In genomic region chr4:150739591-150739990, GRCh38 we compare ENCODE assay signal across 26 cellular contexts.
"Had no signal": no experiment of that assay in that cellular context is flagged by ENCODE, and none has a peak within 500 bp of the region (broad histone marks: within the 10 kb centered on the region; RNA-seq: fewer than 3 reads in every experiment).

No MANE protein-coding gene starts in this region.

- DNase-seq: activated CD4-positive, alpha-beta memory T cell treated with anti-CD3 and anti-CD28 coated beads, Interleukin-2, amount 10 ng/mL, durations not matched to agents 7 days and 5 days; activated CD4-positive, alpha-beta T cell treated with anti-CD3 and anti-CD28 coated beads for 1 hour; activated CD4-positive, alpha-beta T cell treated with anti-CD3 and anti-CD28 coated beads, Interleukin-2, amount 10 ng/mL, durations not matched to agents 7 days and 5 days; activated naive CD8-positive, alpha-beta T cell treated with anti-CD3 and anti-CD28 coated beads, Interleukin-2, amount 50 U/mL, for 24 hours; activated T-cell treated with anti-CD3 and anti-CD28 coated beads, Interleukin-2, amount 50 U/mL, for 4 hours; amygdala; central memory CD4-positive, alpha-beta T cell; esophagus squamous epithelium; kidney; midbrain; naive thymus-derived CD4-positive, alpha-beta T cell; stimulated activated CD4-positive, alpha-beta T cell treated with anti-CD3 and anti-CD28 coated beads, Interleukin-12 subunit alpha, Interleukin-12 subunit beta, amount 100 ng/mL, for 4 hours; stimulated activated CD4-positive, alpha-beta T cell treated with anti-CD3 and anti-CD28 coated beads, Interleukin-4, amount 100 ng/mL, for 1 hour; stimulated activated naive CD8-positive, alpha-beta T cell treated with anti-CD3 and anti-CD28 coated beads, Interleukin-15, Interleukin-2, amounts not matched to agents 100 U/mL and 50 U/mL, for 24 hours; T-helper 17 cell; T1000 had no signal

- H3K4me3 Mint-ChIP-seq: activated CD4-positive, alpha-beta memory T cell treated with anti-CD3 and anti-CD28 coated beads, Interleukin-2, amount 10 ng/mL, durations not matched to agents 7 days and 5 days; activated CD4-positive, alpha-beta T cell treated with anti-CD3 and anti-CD28 coated beads, Interleukin-2, amount 10 ng/mL, durations not matched to agents 7 days and 5 days; activated naive CD4-positive, alpha-beta T cell treated with anti-CD3 and anti-CD28 coated beads, Interleukin-2, amount 50 U/mL, for 24 hours; activated naive CD8-positive, alpha-beta T cell treated with anti-CD3 and anti-CD28 coated beads, Interleukin-2, amount 50 U/mL, for 24 hours; activated T-cell treated with anti-CD3 and anti-CD28 coated beads, Interleukin-2, amount 50 U/mL, for 4 hours; dendritic cell treated with granulocyte-macrophage colony-stimulating factor and Interleukin-4, amounts not matched to agents 40 ng/mL and 50 ng/mL, for 4 days; naive thymus-derived CD4-positive, alpha-beta T cell; T-helper 17 cell; type B pancreatic cell had no signal

- H3K27me3 Mint-ChIP-seq: activated CD4-positive, alpha-beta memory T cell treated with anti-CD3 and anti-CD28 coated beads, Interleukin-2, amount 10 ng/mL, durations not matched to agents 7 days and 5 days; activated CD4-positive, alpha-beta T cell treated with anti-CD3 and anti-CD28 coated beads, Interleukin-2, amount 10 ng/mL, durations not matched to agents 7 days and 5 days; activated naive CD4-positive, alpha-beta T cell treated with anti-CD3 and anti-CD28 coated beads, Interleukin-2, amount 50 U/mL, for 24 hours; activated naive CD8-positive, alpha-beta T cell treated with anti-CD3 and anti-CD28 coated beads, Interleukin-2, amount 50 U/mL, for 24 hours; dendritic cell treated with granulocyte-macrophage colony-stimulating factor and Interleukin-4, amounts not matched to agents 40 ng/mL and 50 ng/mL, for 4 days; naive thymus-derived CD4-positive, alpha-beta T cell; T-helper 17 cell; type B pancreatic cell had no signal

- H3K36me3 ChIP-seq: thoracic aorta, vagina had no signal

- H3K27ac Mint-ChIP-seq: activated CD4-positive, alpha-beta memory T cell treated with anti-CD3 and anti-CD28 coated beads, Interleukin-2, amount 10 ng/mL, durations not matched to agents 7 days and 5 days; activated CD4-positive, alpha-beta T cell treated with anti-CD3 and anti-CD28 coated beads, Interleukin-2, amount 10 ng/mL, durations not matched to agents 7 days and 5 days; activated naive CD4-positive, alpha-beta T cell treated with anti-CD3 and anti-CD28 coated beads, Interleukin-2, amount 50 U/mL, for 24 hours; activated naive CD8-positive, alpha-beta T cell treated with anti-CD3 and anti-CD28 coated beads, Interleukin-2, amount 50 U/mL, for 24 hours; activated T-helper 2 cell treated with anti-CD3 and anti-CD28 coated beads, Interferon-gamma antibody, Interleukin-2, Interleukin-4, amounts not matched to agents 10 μg/mL and 5 μg/mL and 100 μg/mL, durations not matched to agents 14 hours and 24 hours and 36 hours; dendritic cell treated with granulocyte-macrophage colony-stimulating factor and Interleukin-4, amounts not matched to agents 40 ng/mL and 50 ng/mL, for 4 days; naive thymus-derived CD4-positive, alpha-beta T cell; T-helper 17 cell; type B pancreatic cell had no signal

- H3K9me3 ChIP-seq: breast epithelium, esophagus squamous epithelium, vagina had no signal

- H3K27me3 ChIP-seq: breast epithelium, esophagus squamous epithelium, vagina had no signal

- H3K9me3 Mint-ChIP-seq: type B pancreatic cell had no signal

- ATAC-seq: activated naive CD8-positive, alpha-beta T cell treated with anti-CD3 and anti-CD28 coated beads, Interleukin-2, amount 50 U/mL, for 24 hours; activated T-cell treated with anti-CD3 and anti-CD28 coated beads, Interleukin-2, amount 50 U/mL, for 4 hours; naive thymus-derived CD4-positive, alpha-beta T cell; sciatic nerve; stimulated activated naive CD8-positive, alpha-beta T cell treated with anti-CD3 and anti-CD28 coated beads, Interleukin-15, Interleukin-2, amounts not matched to agents 100 U/mL and 50 U/mL, for 24 hours; T-helper 17 cell had no signal

- H3K4me1 Mint-ChIP-seq: activated CD4-positive, alpha-beta memory T cell treated with anti-CD3 and anti-CD28 coated beads, Interleukin-2, amount 10 ng/mL, durations not matched to agents 7 days and 5 days; activated CD4-positive, alpha-beta T cell treated with anti-CD3 and anti-CD28 coated beads, Interleukin-2, amount 10 ng/mL, durations not matched to agents 7 days and 5 days; activated naive CD8-positive, alpha-beta T cell treated with anti-CD3 and anti-CD28 coated beads, Interleukin-2, amount 50 U/mL, for 24 hours had no signal

- H3K4me3 ChIP-seq: breast epithelium, esophagus squamous epithelium, skin epidermis, thoracic aorta, vagina had no signal

- H3K27ac ChIP-seq: breast epithelium, epithelial cell of prostate, esophagus squamous epithelium, skin epidermis, thoracic aorta, vagina had no signal

- H3K4me1 ChIP-seq: breast epithelium, vagina had no signal
